Comparison of ENCODE assay signal across 8 cellular contexts in genomic region chr5:150436141-150436680, GRCh38. TPM values are rescaled to one million over a fixed set of nuclear protein-coding genes. Genes with fewer than 3 reads are reported as not detected.
A peak's percentile ranks its signal among the peaks of the same experiment; 100 is the strongest.
DNase-seq lines count a peak whose midpoint lies in the region; ATAC-seq and TF ChIP-seq lines count a peak whose summit lies in the region.

No MANE protein-coding gene starts in this region.

- H3K18ac ChIP-seq in H9 (ENCODE audit: insufficient read length, low read depth, low read length) = no peak overlapping the region

- no peak overlapping the region for H2AFZ ChIP-seq in H9 (ENCODE audit: low read length)
- peak overlapping the region; percentile 75 for H2AFZ ChIP-seq in osteoblast (ENCODE audit: low read length)

- no peaks in the 10 kb centered on the region for H3K79me2 ChIP-seq in H9 (ENCODE audit: insufficient read depth, low read length)
- H3K79me2 ChIP-seq in osteoblast (ENCODE audit: insufficient read depth, low read length) = no peaks in the 10 kb centered on the region

- no peak overlapping the region for H3K9ac ChIP-seq in H9 (ENCODE audit: extremely low read depth, insufficient read length, low read length)

- H3K36me3 ChIP-seq in osteoblast (ENCODE audit: insufficient read depth, low read length) = no peaks in the 10 kb centered on the region
- no peaks in the 10 kb centered on the region for H3K36me3 ChIP-seq in thoracic aorta

- H3K4me2 ChIP-seq in H9 (ENCODE audit: insufficient read depth, insufficient read length, low read length) = no peak overlapping the region
- H3K4me2 ChIP-seq in osteoblast (ENCODE audit: insufficient read depth, low read length) = peak overlapping the region; percentile 52

- H4K8ac ChIP-seq in H9 (replicated peaks; ENCODE audit: insufficient read length, low read depth, low read length) = no peak overlapping the region

- H3K4me3 ChIP-seq in foreskin fibroblast (ENCODE audit: low read depth in 1 of 2, low read length in 2 of 2) (no peak overlapping the region), osteoblast (ENCODE audit: insufficient read depth, low read length) (no peak overlapping the region), thoracic aorta (no peak overlapping the region)

- no peak overlapping the region for H3K14ac ChIP-seq in H9 (ENCODE audit: insufficient read depth, low read length)

- no peak overlapping the region for H2BK20ac ChIP-seq in H9 (ENCODE audit: low read depth, low read length, poor library complexity, severe bottlenecking)

- H3K27me3 Mint-ChIP-seq in H9 (ENCODE audit: low read depth) = peaks cover 3% of the 10 kb centered on the region

- H3K4me3 Mint-ChIP-seq in H9 = no peak overlapping the region; a peak in 1 of 5 replicates

- ATAC-seq in thoracic aorta (ENCODE audit: insufficient number of reproducible peaks, low FRiP score, low read depth) = peak; percentile 51

- WGBS in H9 (ENCODE audit: extremely low coverage, insufficient read length, low lambda C conversion rate) = no CpG with 5 or more reads among the region's 13 CpGs

- no peaks in the 10 kb centered on the region for H3K9me3 Mint-ChIP-seq in H9

- H3K23me2 ChIP-seq in H9 (ENCODE audit: insufficient read length, low read depth, low read length, poor library complexity, severe bottlenecking) = no peaks in the 10 kb centered on the region

- H2BK15ac ChIP-seq in H9 (ENCODE audit: low read depth, low read length) = no peak overlapping the region

- no peak overlapping the region for H3K56ac ChIP-seq in H9 (ENCODE audit: insufficient read length, low read depth, low read length)

- H3T11ph ChIP-seq in H9 (ENCODE audit: low read length) = no peak overlapping the region

- peak; percentile 47 for DNase-seq in GF-D8 (lab: John Stamatoyannopoulos, UW)
- peak; percentile 92 for DNase-seq in H9
- peak; percentile 77 for DNase-seq in M059J (ENCODE audit: low read depth)
- peak; percentile 83 to 85 for DNase-seq in activated T-helper 1 cell treated with anti-CD3 and anti-CD28 coated beads, Interleukin-2, amount 50 U/mL, for 16 hours (ENCODE audit: low read depth in 1 of 2, low spot score in 1 of 2)
- peak; percentile 78 to 94 for DNase-seq in foreskin fibroblast
- peak; percentile 94 for DNase-seq in osteoblast (ENCODE audit: insufficient read length, low spot score, missing footprints)
- DNase-seq in thoracic aorta (ENCODE audit: low spot score) = peak; percentile 84

- H2BK5ac ChIP-seq in H9 (ENCODE audit: insufficient read length, low read length) = no peak overlapping the region

- H3K4me1 Mint-ChIP-seq in H9 = peaks cover 7% of the 10 kb centered on the region in 2 experiments

- no peaks in the 10 kb centered on the region for H3K4me1 ChIP-seq in H9 (ENCODE audit: insufficient read depth, low read length)
- peaks cover 4% of the 10 kb centered on the region for H3K4me1 ChIP-seq in osteoblast (ENCODE audit: insufficient read depth, low read length)
- no peaks in the 10 kb centered on the region for H3K4me1 ChIP-seq in thoracic aorta (ENCODE audit: control insufficient read depth in 1 of 2, low read depth in 2 of 2)

- H3K23ac ChIP-seq in H9 (ENCODE audit: insufficient read length, low read depth, low read length) = no peak overlapping the region

- H3K79me1 ChIP-seq in H9 (ENCODE audit: insufficient read depth, low read depth, low read length, poor library complexity, severe bottlenecking) = no peaks in the 10 kb centered on the region

- no peaks in the 10 kb centered on the region for H4K20me1 ChIP-seq in H9 (ENCODE audit: control insufficient read depth, insufficient read depth, insufficient read length)
- H4K20me1 ChIP-seq in osteoblast (ENCODE audit: insufficient read depth, low read length) = no peaks in the 10 kb centered on the region

- no peak overlapping the region for H3K27ac ChIP-seq in H9 (ENCODE audit: insufficient read length, low read depth, low read length)
- no peak overlapping the region for H3K27ac ChIP-seq in osteoblast (ENCODE audit: low read depth, low read length)
- no peak overlapping the region for H3K27ac ChIP-seq in thoracic aorta

- H2BK120ac ChIP-seq in H9 (ENCODE audit: low read depth, low read length, poor library complexity, severe bottlenecking) = no peak overlapping the region

- H2AK5ac ChIP-seq in H9 (ENCODE audit: insufficient read length, low read length) = no peak overlapping the region

- H4K91ac ChIP-seq in H9 (ENCODE audit: insufficient read length, low read depth, low read length) = no peak overlapping the region

- H4K5ac ChIP-seq in H9 (ENCODE audit: insufficient read length, low read depth, low read length) = no peak overlapping the region

- TF ChIP-seq POLR2A in Raji (IDR thresholded peaks at IDR 0.05; ENCODE audit: insufficient read depth, low read depth, low read length) = 0 out of 2 replicates have a peak, but pooled peaks have one; percentile 22

- peak overlapping the region in 2 of 3 experiments; percentile 31 to 78; a peak in 1 of 7 replicates for H3K27ac Mint-ChIP-seq in H9

- H3K27me3 ChIP-seq in H9 (ENCODE audit: insufficient read depth, low read length) = no peaks in the 10 kb centered on the region
- no peaks in the 10 kb centered on the region for H3K27me3 ChIP-seq in osteoblast (ENCODE audit: insufficient read depth, low read length)
- no peaks in the 10 kb centered on the region for H3K27me3 ChIP-seq in thoracic aorta (replicated peaks; ENCODE audit: insufficient read depth)

- TF ChIP-seq CTCF in H9 (conservative IDR thresholded peaks at IDR 0.05) = peak; percentile 93
- peak; percentile 69 for TF ChIP-seq CTCF in foreskin fibroblast (IDR thresholded peaks at IDR 0.05; ENCODE audit: low read depth, low read length)
- peak; percentile 93 for TF ChIP-seq CTCF in osteoblast (IDR thresholded peaks at IDR 0.05; ENCODE audit: extremely low read depth, low read depth, low read length)
- TF ChIP-seq CTCF in thoracic aorta (IDR thresholded peaks at IDR 0.05) = peak; percentile 90

- H2BK12ac ChIP-seq in H9 (ENCODE audit: insufficient read length, low read depth, low read length) = no peak overlapping the region

- H3K36me3 Mint-ChIP-seq in H9 (ENCODE audit: insufficient read depth in 1 of 3, low read depth in 3 of 3) = no peaks in the 10 kb centered on the region

- no peak overlapping the region for H3K4ac ChIP-seq in H9 (ENCODE audit: low read depth, low read length)

- H3K9me3 ChIP-seq in H9 (ENCODE audit: control insufficient read depth, low read depth, low read length) (no peaks in the 10 kb centered on the region), osteoblast (ENCODE audit: low read depth, low read length) (no peaks in the 10 kb centered on the region), thoracic aorta (no peaks in the 10 kb centered on the region)

RNA-seq across cellular contexts. Expression of gene RPS14, which starts 13.3 kb away (rescaled TPM):
- total RNA-seq in H9 (2021) (2,533 and 2,603 TPM in 2 replicates), osteoblast (1,720 and 2,211 TPM in 2 replicates), thoracic aorta (1,000 to 10,000 TPM; 1,311 to 1,492 TPM)
- 1,412 and 1,643 TPM in 2 replicates for total RNA-seq in M059J (2014; rRNA removed; shearing (Covaris generic))

RNA-seq across cellular contexts. Expression of gene CD74, which starts 23.5 kb away (rescaled TPM):
- total RNA-seq in H9 (2021) (19.5 and 19.9 TPM in 2 replicates), osteoblast (21.4 and 83.4 TPM in 2 replicates), thoracic aorta (1,000 to 10,000 TPM in 1 of 2 donors, 100 to 1,000 TPM in 1; 844 to 1,048 TPM)
- 1.8 and 6.0 TPM in 2 replicates for total RNA-seq in M059J (2014; rRNA removed; shearing (Covaris generic))

Comparison
In these comparisons a context has a peak if more than half of its experiments do, and no peak if none do; other contexts are left out.
1. RNA of gene CD74, which starts 23.5 kb away (total RNA-seq): 844 to 1,048 TPM in thoracic aorta; 21.4 to 83.4 TPM in osteoblast, 19.5 to 19.9 TPM in H9 and 1.8 to 6.0 TPM in M059J; every median in the first group is over 10 times any median in the second.
2. Peak in every context shown above with its lines, with median percentiles within 50 percentile points of each other: DNase-seq and CTCF ChIP-seq.